Comparison of ENCODE assay signal across 13 cellular contexts in the genomic region with DNA sequence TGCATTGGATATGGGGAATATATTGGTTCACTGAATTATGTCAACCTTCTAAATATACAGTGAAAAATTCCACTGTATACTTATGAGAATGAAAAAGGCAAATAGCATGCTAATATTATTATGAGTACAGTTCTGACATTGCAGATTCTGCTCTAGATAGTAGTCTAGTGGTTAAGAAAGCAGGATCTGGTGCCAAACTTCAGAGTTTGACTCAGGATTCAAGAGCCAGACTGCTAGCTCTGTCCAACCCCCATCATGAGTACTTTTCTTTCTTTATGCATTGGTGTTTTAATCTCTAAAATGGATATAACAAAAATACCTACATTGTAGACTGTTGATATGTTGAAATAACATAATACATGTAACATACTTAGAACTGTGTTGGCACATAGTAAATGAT. TPM values are rescaled to one million over a fixed set of nuclear protein-coding genes. Genes with fewer than 3 reads are reported as not detected.
DNase-seq lines count a peak whose midpoint lies in the region; FAIRE-seq and TF ChIP-seq lines count a peak whose summit lies in the region.
"Had no signal": no experiment of that assay in that cellular context is flagged by ENCODE, and none has a peak within 500 bp of the region (broad histone marks: within the 10 kb centered on the region; RNA-seq: fewer than 3 reads in every experiment).

No MANE protein-coding gene starts in this region.

- no peaks in the 10 kb centered on the region for H3K9me1 ChIP-seq in keratinocyte (ENCODE audit: control insufficient read depth, extremely low read depth, insufficient read depth, low read length)

- no peak overlapping the region for H3K23ac ChIP-seq in mesendoderm (ENCODE audit: low read length)

- no peak overlapping the region for H3K56ac ChIP-seq in mesendoderm (ENCODE audit: low read length)

- H3K4me1 ChIP-seq in mammary epithelial cell (ENCODE audit: insufficient read depth, low read length) = peaks cover 13% of the 10 kb centered on the region
- H3K4me1 ChIP-seq in keratinocyte (ENCODE audit: control insufficient read depth, extremely low read depth, insufficient read depth, low read length) = peaks cover 11% of the 10 kb centered on the region
- peaks cover 0 to 17% (median 0%) of the 10 kb centered on the region in 4 donors for H3K4me1 ChIP-seq in transverse colon
- H3K4me1 ChIP-seq in mesendoderm (ENCODE audit: control insufficient read depth, low read depth, low read length) = no peaks in the 10 kb centered on the region
- H3K4me1 ChIP-seq: vagina had no signal

- no peaks in the 10 kb centered on the region for H3K27me3 Mint-ChIP-seq in activated T-helper 2 cell treated with anti-CD3 and anti-CD28 coated beads, Interferon-gamma antibody, Interleukin-2, Interleukin-4, amounts not matched to agents 10 μg/mL and 5 μg/mL and 100 μg/mL, durations not matched to agents 14 hours and 24 hours and 36 hours (ENCODE audit: low read depth)
- H3K27me3 Mint-ChIP-seq: dendritic cell treated with granulocyte-macrophage colony-stimulating factor and Interleukin-4, amounts not matched to agents 40 ng/mL and 50 ng/mL, for 4 days had no signal

- dilution Hi-C loops in mammary epithelial cell (cut with HindIII; ENCODE audit: low sequenced_read_pairs) (no loop called here), keratinocyte (cut with MboI; ENCODE audit: extremely low pct_ligation_motif_present, low sequenced_read_pairs) (no loop called here)

- H3K36me3 Mint-ChIP-seq in activated T-helper 2 cell treated with anti-CD3 and anti-CD28 coated beads, Interferon-gamma antibody, Interleukin-2, Interleukin-4, amounts not matched to agents 10 μg/mL and 5 μg/mL and 100 μg/mL, durations not matched to agents 14 hours and 24 hours and 36 hours (ENCODE audit: low read depth) = no peaks in the 10 kb centered on the region

- H3K4me2 ChIP-seq in mammary epithelial cell (ENCODE audit: insufficient read depth, low read depth, low read length) (peak overlapping the region; percentile 57), keratinocyte (ENCODE audit: control insufficient read depth, extremely low read depth, insufficient read depth, low read depth, low read length) (peak overlapping the region; percentile 50), mesendoderm (ENCODE audit: low read length) (no peak overlapping the region)

- H3K9me3 ChIP-seq in mammary epithelial cell (replicated peaks; ENCODE audit: insufficient read depth, low read length) = peaks cover 6% of the 10 kb centered on the region
- H3K9me3 ChIP-seq in keratinocyte (ENCODE audit: control insufficient read depth, low read depth, low read length) = no peaks in the 10 kb centered on the region
- H3K9me3 ChIP-seq in transverse colon = peaks cover 0 to 4% of the 10 kb centered on the region in 2 donors
- H3K9me3 ChIP-seq: vagina had no signal

- no peak overlapping the region for H3K4ac ChIP-seq in mesendoderm (ENCODE audit: low read depth, low read length)

- H3K4me3 ChIP-seq in mammary epithelial cell (replicated peaks in 1 of 3; ENCODE audit: insufficient read depth in 1 of 3, low read depth in 2 of 3, low read length in 3 of 3) = no peak overlapping the region
- peak overlapping the region in 1 of 3 experiments; percentile 44 for H3K4me3 ChIP-seq in keratinocyte (ENCODE audit: control insufficient read depth in 2 of 3, extremely low read depth in 1 of 3, insufficient read depth in 2 of 3, low read depth in 1 of 3, low read length in 3 of 3)
- H3K4me3 ChIP-seq in transverse colon = no peak overlapping the region
- no peak overlapping the region for H3K4me3 ChIP-seq in mesendoderm (ENCODE audit: low read length)
- H3K4me3 ChIP-seq: vagina had no signal

- no peak overlapping the region for H4K8ac ChIP-seq in mesendoderm (ENCODE audit: low read depth, low read length)

- H3K9ac ChIP-seq in mammary epithelial cell (ENCODE audit: insufficient read depth, low read length) = no peak overlapping the region
- no peak overlapping the region for H3K9ac ChIP-seq in keratinocyte (ENCODE audit: control insufficient read depth, extremely low read depth, insufficient read depth, low read length)
- no peak overlapping the region for H3K9ac ChIP-seq in mesendoderm (ENCODE audit: low read length)

- no peak for FAIRE-seq in keratinocyte (lab: Jason Lieb, UNC)

- H3K36me3 ChIP-seq in mammary epithelial cell (ENCODE audit: insufficient read depth, low read length) = no peaks in the 10 kb centered on the region
- H3K36me3 ChIP-seq in keratinocyte (ENCODE audit: control insufficient read depth in 2 of 2, extremely low read depth in 1 of 2, insufficient read depth in 2 of 2, low read length in 2 of 2) = no peaks in the 10 kb centered on the region
- H3K36me3 ChIP-seq in transverse colon = no peaks in the 10 kb centered on the region
- H3K36me3 ChIP-seq in mesendoderm (ENCODE audit: control insufficient read depth, insufficient read depth, low read length) = no peaks in the 10 kb centered on the region
- H3K36me3 ChIP-seq: vagina had no signal

- H4K5ac ChIP-seq in mesendoderm (ENCODE audit: low read length) = no peak overlapping the region

- no peak overlapping the region for H2BK5ac ChIP-seq in mesendoderm (ENCODE audit: low read length)

- H3K27me3 ChIP-seq in mammary epithelial cell (ENCODE audit: insufficient read depth, low read length) (no peaks in the 10 kb centered on the region), keratinocyte (ENCODE audit: control insufficient read depth, extremely low read depth, insufficient read depth, low read length) (no peaks in the 10 kb centered on the region), transverse colon (no peaks in the 10 kb centered on the region), mesendoderm (ENCODE audit: insufficient read depth, low read length, poor library complexity) (no peaks in the 10 kb centered on the region)
- H3K27me3 ChIP-seq: vagina had no signal

- H3K4me3 Mint-ChIP-seq in activated T-helper 2 cell treated with anti-CD3 and anti-CD28 coated beads, Interferon-gamma antibody, Interleukin-2, Interleukin-4, amounts not matched to agents 10 μg/mL and 5 μg/mL and 100 μg/mL, durations not matched to agents 14 hours and 24 hours and 36 hours (ENCODE audit: low read depth) = no peak overlapping the region
- H3K4me3 Mint-ChIP-seq: dendritic cell treated with granulocyte-macrophage colony-stimulating factor and Interleukin-4, amounts not matched to agents 40 ng/mL and 50 ng/mL, for 4 days; T-helper 2 cell treated with Interferon-gamma antibody and Interleukin-4, amounts not matched to agents 5 μg/mL and 100 μg/mL, for 36 hours had no signal

- peak; percentile 53 for DNase-seq in HS-27A (ENCODE audit: low read depth)
- peak; percentile 46 for DNase-seq in mammary epithelial cell
- DNase-seq in keratinocyte (ENCODE audit: low read depth, low spot score) = no peak
- no peak for DNase-seq in transverse colon
- DNase-seq in HT-29 (ENCODE audit: low spot score) = no peak
- DNase-seq in activated T-helper 2 cell treated with anti-CD3 and anti-CD28 coated beads, Interferon-gamma antibody, Interleukin-2, Interleukin-4, amounts not matched to agents 10 μg/mL and 5 μg/mL and 100 μg/mL, durations not matched to agents 14 hours and 24 hours and 36 hours (ENCODE audit: low spot score) = no peak
- DNase-seq in mesendoderm = no peak
- DNase-seq: activated T-cell treated with anti-CD3 and anti-CD28 coated beads, Interleukin-2, amount 50 U/mL, for 1 hour; NCI-H1048; occipital lobe had no signal

- H3K27ac Mint-ChIP-seq in activated T-helper 2 cell treated with anti-CD3 and anti-CD28 coated beads, Interferon-gamma antibody, Interleukin-2, Interleukin-4, amounts not matched to agents 10 μg/mL and 5 μg/mL and 100 μg/mL, durations not matched to agents 14 hours and 24 hours and 36 hours = no peak overlapping the region
- H3K27ac Mint-ChIP-seq: dendritic cell treated with granulocyte-macrophage colony-stimulating factor and Interleukin-4, amounts not matched to agents 40 ng/mL and 50 ng/mL, for 4 days; T-helper 2 cell treated with Interferon-gamma antibody and Interleukin-4, amounts not matched to agents 5 μg/mL and 100 μg/mL, for 36 hours had no signal

- CTCF ChIA-PET in mammary epithelial cell (lab: Charles Lee; ENCODE audit: low non-redundant PET) = no interaction called here

- no peaks in the 10 kb centered on the region for H3K4me1 Mint-ChIP-seq in activated T-helper 2 cell treated with anti-CD3 and anti-CD28 coated beads, Interferon-gamma antibody, Interleukin-2, Interleukin-4, amounts not matched to agents 10 μg/mL and 5 μg/mL and 100 μg/mL, durations not matched to agents 14 hours and 24 hours and 36 hours (ENCODE audit: low read depth)

- TF ChIP-seq EP300 in transverse colon (IDR thresholded peaks at IDR 0.05; ENCODE audit: low read depth) = no peak

- H3K18ac ChIP-seq in mesendoderm (ENCODE audit: low read length) = no peak overlapping the region

- H3K27ac ChIP-seq in mammary epithelial cell (ENCODE audit: insufficient read depth, low read depth, low read length) (no peak overlapping the region), keratinocyte (ENCODE audit: control insufficient read depth, insufficient read depth, low read length) (no peak overlapping the region), transverse colon (peak overlapping the region in 3 of 4 donors; percentile 17 to 22 (median 20)), mesendoderm (ENCODE audit: low read depth, low read length) (no peak overlapping the region)
- H3K27ac ChIP-seq: vagina had no signal

- TF ChIP-seq POLR2A in transverse colon (IDR thresholded peaks at IDR 0.05) = no peak

- no peak overlapping the region for H2BK15ac ChIP-seq in mesendoderm (replicated peaks; ENCODE audit: low read depth)

- intact Hi-C loops in mammary epithelial cell (cut with micrococcal nuclease) (no loop called here), transverse colon (cut with DNase I; ENCODE audit: low total_unique reads) (no loop called here)
- intact Hi-C loops in activated T-helper 2 cell treated with anti-CD3 and anti-CD28 coated beads, Interferon-gamma antibody, Interleukin-2, Interleukin-4, amounts not matched to agents 10 μg/mL and 5 μg/mL and 100 μg/mL, durations not matched to agents 14 hours and 24 hours and 36 hours (cut with micrococcal nuclease) = no loop called here

- H4K20me1 ChIP-seq in mammary epithelial cell (ENCODE audit: insufficient read depth, low read length) (no peaks in the 10 kb centered on the region), keratinocyte (ENCODE audit: control insufficient read depth, extremely low read depth, insufficient read depth, low read length) (no peaks in the 10 kb centered on the region)

- no peak overlapping the region for H2AK5ac ChIP-seq in mesendoderm (ENCODE audit: low read length)

- no peaks in the 10 kb centered on the region for H3K9me3 Mint-ChIP-seq in activated T-helper 2 cell treated with anti-CD3 and anti-CD28 coated beads, Interferon-gamma antibody, Interleukin-2, Interleukin-4, amounts not matched to agents 10 μg/mL and 5 μg/mL and 100 μg/mL, durations not matched to agents 14 hours and 24 hours and 36 hours
- H3K9me3 Mint-ChIP-seq: T-helper 2 cell treated with Interferon-gamma antibody and Interleukin-4, amounts not matched to agents 5 μg/mL and 100 μg/mL, for 36 hours had no signal

- H2AFZ ChIP-seq in mammary epithelial cell (ENCODE audit: low read depth, low read length) (peak overlapping the region; percentile 85), keratinocyte (ENCODE audit: control insufficient read depth, low read length) (peak overlapping the region; percentile 84)

- H3K79me1 ChIP-seq in mesendoderm (ENCODE audit: low read length) = no peaks in the 10 kb centered on the region

- H3K79me2 ChIP-seq in mammary epithelial cell (ENCODE audit: insufficient read depth, low read length) (no peaks in the 10 kb centered on the region), keratinocyte (ENCODE audit: control insufficient read depth, insufficient read depth, low read length) (no peaks in the 10 kb centered on the region), mesendoderm (ENCODE audit: control insufficient read depth, insufficient read depth, low read length) (no peaks in the 10 kb centered on the region)

- in situ Hi-C loops in mammary epithelial cell (cut with MboI; ENCODE audit: low sequenced_read_pairs in 2 of 2) = no loop called here
- in situ Hi-C loops in transverse colon (cut with MboI; ENCODE audit: low pct_ligation_motif_present in 1 of 4, low pct_unique_long_range_greater_than_20kb in 1 of 4, low sequenced_read_pairs in 3 of 4) = loop anchor here in 2 of 4 donors (25.0 kb wide), 1 partner anchor 246 kb away; no protein-coding TSS in a partner anchor

- no peak overlapping the region for H2BK120ac ChIP-seq in mesendoderm (ENCODE audit: low read depth, low read length)

- TF ChIP-seq CTCF in mammary epithelial cell (conservative IDR thresholded peaks at IDR 0.05 in 1 of 2, IDR thresholded peaks at IDR 0.05 in 1 of 2; ENCODE audit: extremely low read depth in 1 of 2, insufficient read depth in 1 of 2, low read depth in 1 of 2, low read length in 2 of 2) = no peak
- no peak for TF ChIP-seq CTCF in keratinocyte (optimal IDR thresholded peaks at IDR 0.05 in 1 of 3, IDR thresholded peaks at IDR 0.05 in 1 of 3, conservative IDR thresholded peaks at IDR 0.05 in 1 of 3; ENCODE audit: extremely low read depth in 1 of 3, insufficient read depth in 2 of 3, low read length in 3 of 3)
- no peak for TF ChIP-seq CTCF in transverse colon (IDR thresholded peaks at IDR 0.05)

- BruUV-seq in mammary epithelial cell (replicated peaks; lab: Mats Ljungman, UMichigan) = no TSS peak

RNA-seq across cellular contexts. Expression of gene PLSCR4, which starts 57.3 kb away (rescaled TPM):
- total RNA-seq in mammary epithelial cell (1 to 10 TPM in 1 of 2 donors, under 1 TPM in 1; 0.94 to 9.8 TPM), transverse colon (10 to 100 TPM; 19.7 to 87.7 (median 41.0) TPM)
- polyA plus RNA-seq in mammary epithelial cell (3.4 TPM), keratinocyte (1.1 to 1.6 TPM (median 1.5 TPM) in 3 replicates)
- polyA minus RNA-seq in mammary epithelial cell (3.9 TPM), keratinocyte (0.61 to 2.7 TPM (median 1.0 TPM) in 3 replicates)
- 0.16 TPM for polyA plus RNA-seq in keratinocyte (2011; ENCODE audit: low read depth)
- 0.79 and 2.0 TPM in 2 replicates for polyA plus RNA-seq in keratinocyte (2011; cell fraction: cytosol; rRNA removed)
- 1.3 and 2.1 TPM in 2 replicates for polyA plus RNA-seq in keratinocyte (2011; cell fraction: nucleus; rRNA removed)
- 0.04 and 0.69 TPM in 2 replicates for polyA plus RNA-seq in keratinocyte (2012; ENCODE audit: low replicate concordance)
- not detected for polyA minus RNA-seq in keratinocyte (2011; cell fraction: cytosol; rRNA and poly(A)+ RNA removed)
- 1.2 and 1.7 TPM in 2 replicates for polyA minus RNA-seq in keratinocyte (2011; cell fraction: nucleus; rRNA and poly(A)+ RNA removed)
- total RNA-seq in HT-29 (2014; rRNA removed; shearing (Covaris generic)) = 0.97 and 2.2 TPM in 2 replicates
- not detected in 2 replicates for total RNA-seq in activated T-helper 2 cell treated with anti-CD3 and anti-CD28 coated beads, Interferon-gamma antibody, Interleukin-2, Interleukin-4, amounts not matched to agents 10 μg/mL and 5 μg/mL and 100 μg/mL, durations not matched to agents 14 hours and 24 hours and 36 hours
- polyA plus RNA-seq in mesendoderm (2013, experiment 1 of 2) = 4.7 TPM
- polyA plus RNA-seq in mesendoderm (2013, experiment 2 of 2) = 3.9 TPM

Comparison
In these comparisons a context has a peak if more than half of its experiments do, and no peak if none do; other contexts are left out.
1. DNase-seq: peak in HS-27A (single experiment) and mammary epithelial cell (single experiment); none in keratinocyte (single experiment), transverse colon (single experiment), HT-29 (single experiment), activated T-helper 2 cell treated with anti-CD3 and anti-CD28 coated beads, Interferon-gamma antibody, Interleukin-2, Interleukin-4, amounts not matched to agents 10 μg/mL and 5 μg/mL and 100 μg/mL, durations not matched to agents 14 hours and 24 hours and 36 hours (single experiment) and mesendoderm (single experiment).
2. H3K27ac ChIP-seq: peak in transverse colon (3 of 4); none in mammary epithelial cell (single experiment), keratinocyte (single experiment) and mesendoderm (single experiment).